Comparison of ENCODE assay signal across 17 cellular contexts in genomic region chr20:40156600-40157307, GRCh38.
DNase-seq lines count a peak whose midpoint lies in the region; ATAC-seq, FAIRE-seq and TF ChIP-seq lines count a peak whose summit lies in the region.
"Had no signal": no experiment of that assay in that cellular context is flagged by ENCODE, and none has a peak within 500 bp of the region (broad histone marks: within the 10 kb centered on the region; RNA-seq: fewer than 3 reads in every experiment).

No MANE protein-coding gene starts in this region.

- peak; percentile 86 for FAIRE-seq in GM12878 (lab: Jason Lieb, UNC)

- peak overlapping the region; percentile 66 for H3K4me2 ChIP-seq in GM12878 (ENCODE audit: control insufficient read depth, insufficient read depth)

- no peak overlapping the region for H2AFZ ChIP-seq in GM12878 (ENCODE audit: control insufficient read depth, low read depth, low read length)

- no peaks in the 10 kb centered on the region for H3K36me3 ChIP-seq in GM12878 (ENCODE audit: control insufficient read depth in 2 of 2, insufficient read depth in 2 of 2, low read length in 1 of 2)
- H3K36me3 ChIP-seq: gastrocnemius medialis, vagina had no signal

- H3K79me2 ChIP-seq in GM12878 (ENCODE audit: control insufficient read depth, insufficient read depth, low read length): no peaks in the 10 kb centered on the region

- H3K9me3 ChIP-seq in GM12878 (replicated peaks; ENCODE audit: control insufficient read depth, insufficient read depth, low read length): no peaks in the 10 kb centered on the region; the same call in 2 of the 3 replicates
- H3K9me3 ChIP-seq: gastrocnemius medialis, vagina had no signal

- ATAC-seq in GM18870 (IDR thresholded peaks at IDR 0.05; ENCODE audit: unreplicated experiment) (peak; percentile 95), GM21526 (IDR thresholded peaks at IDR 0.05; ENCODE audit: low FRiP score, unreplicated experiment) (peak; percentile 96), HG03066 (IDR thresholded peaks at IDR 0.05; ENCODE audit: low read depth, unreplicated experiment) (peak; percentile 97), GM12878 (peak; percentile 91)
- ATAC-seq: CD8-positive, alpha-beta T cell; gastrocnemius medialis had no signal

- TF ChIP-seq RAD21 in GM12878 (IDR thresholded peaks at IDR 0.05; ENCODE audit: insufficient read depth, low read depth, low read length): no peak

- SMC1A ChIA-PET in GM12878 (lab: Charles Lee; ENCODE audit: uncharacterized antibody, unreplicated experiment): no interaction called here

- 2% methylated on average over 4 of the region's 4 CpGs for WGBS in GM12878 (ENCODE audit: insufficient coverage, insufficient replicate concordance, low lambda C conversion rate, missing lambda C conversion rate)

- no peaks in the 10 kb centered on the region for H3K27me3 ChIP-seq in GM12878 (replicated peaks in 1 of 2; ENCODE audit: control insufficient read depth in 2 of 2, insufficient read depth in 2 of 2, low read length in 1 of 2)
- H3K27me3 ChIP-seq: gastrocnemius medialis, vagina had no signal

- H3K4me1 ChIP-seq in GM12878 (ENCODE audit: control insufficient read depth, insufficient read depth, low read length): peaks cover 13% of the 10 kb centered on the region
- H3K4me1 ChIP-seq: gastrocnemius medialis, vagina had no signal

- CTCF ChIA-PET in GM12878 (lab: Yijun Ruan, JAX): no interaction called here

- no peak overlapping the region for H3K27ac ChIP-seq in GM12878 (ENCODE audit: control insufficient read depth, insufficient read depth)
- H3K27ac ChIP-seq: coronary artery, gastrocnemius medialis, vagina had no signal

- TF ChIP-seq POLR2A in GM12878 (IDR thresholded peaks at IDR 0.05; ENCODE audit: low read depth, low read length): no peak

- H3K4me3 ChIP-seq in GM12878: no peak overlapping the region
- H3K4me3 ChIP-seq: coronary artery, gastrocnemius medialis, lung, vagina had no signal

- intact Hi-C loops in GM12878 (cut with micrococcal nuclease; ENCODE audit: unreplicated experiment): loop anchor here (10.0 kb wide), 1 partner anchor 272 kb away; no protein-coding TSS in a partner anchor

- POLR2A ChIA-PET in GM12878 (lab: Charles Lee): no interaction called here

- peak; percentile 58 for DNase-seq in GM12878 (ENCODE audit: low read depth, low spot score)
- DNase-seq in NCI-H524 treated with DMSO at 0.1 percent for 48 hours (lab: John Stamatoyannopoulos, UW): no peak
- no peak for DNase-seq in NCI-H1694 treated with DMSO at 0.1 percent for 48 hours (lab: John Stamatoyannopoulos, UW)
- no peak for DNase-seq in hepatic stellate cell (ENCODE audit: low spot score)
- no peak for DNase-seq in SHP77 treated with DMSO at 0.1 percent for 48 hours (lab: John Stamatoyannopoulos, UW)
- DNase-seq: activated B cell treated with CpG ODN at 0.5 μM for 24 hours; activated naive CD4-positive, alpha-beta T cell treated with Interleukin-2 at 50 U/mL for 16 hours; CD8-positive, alpha-beta T cell; gastrocnemius medialis; IMR-90; retina had no signal

- H3K9ac ChIP-seq in GM12878 (ENCODE audit: control insufficient read depth, insufficient read depth, low read length): no peak overlapping the region

- H4K20me1 ChIP-seq in GM12878 (ENCODE audit: control insufficient read depth, insufficient read depth): no peaks in the 10 kb centered on the region

- RAD21 ChIA-PET in GM12878 (lab: Charles Lee; ENCODE audit: unreplicated experiment): no interaction called here

- in situ Hi-C loops in GM12878 (cut with MboI): no loop called here

- no TSS peak for BruUV-seq in GM12878 (replicated peaks; lab: Mats Ljungman, UMichigan)

- TF ChIP-seq EP300 in GM12878 (IDR thresholded peaks at IDR 0.05; ENCODE audit: borderline replicate concordance in 1 of 2, control insufficient read depth in 1 of 2, low read depth in 2 of 2, low read length in 2 of 2): peak in 1 of 2 experiments; percentile 90; a peak in 2 of 4 replicates

- TF ChIP-seq CTCF in GM12878 (IDR thresholded peaks at IDR 0.05 in 2 of 3, conservative IDR thresholded peaks at IDR 0.05 in 1 of 3; ENCODE audit: control insufficient read depth in 2 of 3, extremely low read depth in 1 of 3, insufficient read depth in 1 of 3, low read depth in 3 of 3, low read length in 3 of 3): no peak

TF ChIP-seq in GM12878, 131 proteins besides CTCF, POLR2A, EP300 and RAD21 (continues in another document):
- TF ChIP-seq NFXL1 (IDR thresholded peaks at IDR 0.05; ENCODE audit: borderline replicate concordance) (no peak), TCF3 (IDR thresholded peaks at IDR 0.05; ENCODE audit: borderline replicate concordance, insufficient read depth, low read depth, low read length) (0 out of 2 replicates have a peak, but pooled peaks have one; percentile 54), SKIL (IDR thresholded peaks at IDR 0.05; ENCODE audit: low read depth, poor library complexity, severe bottlenecking) (peak; percentile 47), HDGF (IDR thresholded peaks at IDR 0.05) (no peak), HSF1 (IDR thresholded peaks at IDR 0.05; ENCODE audit: low read depth, low read length) (no peak), NR2F1 (conservative IDR thresholded peaks at IDR 0.05) (peak; percentile 99), RUNX3 (IDR thresholded peaks at IDR 0.05; ENCODE audit: low read length) (peak; percentile 90), CEBPZ (IDR thresholded peaks at IDR 0.05; ENCODE audit: low read depth, low read length) (no peak), SUPT20H (IDR thresholded peaks at IDR 0.05; ENCODE audit: borderline replicate concordance, control insufficient read depth, low read depth, low read length) (no peak), CHD1 (IDR thresholded peaks at IDR 0.05; ENCODE audit: low read depth, low read length) (no peak), PKNOX1 (IDR thresholded peaks at IDR 0.05) (0 out of 2 replicates have a peak, but pooled peaks have one; percentile 26)
